In the genomic region with DNA sequence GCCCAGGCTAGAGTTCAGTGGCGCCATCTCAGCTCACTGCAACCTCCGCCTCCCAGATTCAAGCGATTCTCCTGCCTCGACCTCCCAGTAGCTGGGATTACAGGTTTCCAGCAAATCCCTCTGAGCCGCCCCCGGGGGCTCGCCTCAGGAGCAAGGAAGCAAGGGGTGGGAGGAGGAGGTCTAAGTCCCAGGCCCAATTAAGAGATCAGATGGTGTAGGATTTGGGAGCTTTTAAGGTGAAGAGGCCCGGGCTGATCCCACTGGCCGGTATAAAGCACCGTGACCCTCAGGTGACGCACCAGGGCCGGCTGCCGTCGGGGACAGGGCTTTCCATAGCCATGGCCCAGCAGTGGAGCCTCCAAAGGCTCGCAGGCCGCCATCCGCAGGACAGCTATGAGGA, we compare ENCODE assay signal across 5 cellular contexts. TPM values are rescaled to one million over a fixed set of nuclear protein-coding genes. Genes with fewer than 3 reads are reported as not detected.
"Had no signal": no experiment of that assay in that cellular context is flagged by ENCODE, and none has a peak within 500 bp of the region (broad histone marks: within the 10 kb centered on the region; RNA-seq: fewer than 3 reads in every experiment).

A gene (plus strand): TSS at position 301 of the 400 bp plus-strand sequence. CDS start 38 bp downstream, at position 339.

RNA-seq across cellular contexts. Expression of the gene that starts here (rescaled TPM):
- total RNA-seq: HepG2, HT-29, HT1080, IMR-90 had no signal
- polyA plus RNA-seq: HepG2, IgD-negative memory B cell, IMR-90 had no signal
